Comparison of ENCODE assay signal across 1 cellular context in the genomic region with DNA sequence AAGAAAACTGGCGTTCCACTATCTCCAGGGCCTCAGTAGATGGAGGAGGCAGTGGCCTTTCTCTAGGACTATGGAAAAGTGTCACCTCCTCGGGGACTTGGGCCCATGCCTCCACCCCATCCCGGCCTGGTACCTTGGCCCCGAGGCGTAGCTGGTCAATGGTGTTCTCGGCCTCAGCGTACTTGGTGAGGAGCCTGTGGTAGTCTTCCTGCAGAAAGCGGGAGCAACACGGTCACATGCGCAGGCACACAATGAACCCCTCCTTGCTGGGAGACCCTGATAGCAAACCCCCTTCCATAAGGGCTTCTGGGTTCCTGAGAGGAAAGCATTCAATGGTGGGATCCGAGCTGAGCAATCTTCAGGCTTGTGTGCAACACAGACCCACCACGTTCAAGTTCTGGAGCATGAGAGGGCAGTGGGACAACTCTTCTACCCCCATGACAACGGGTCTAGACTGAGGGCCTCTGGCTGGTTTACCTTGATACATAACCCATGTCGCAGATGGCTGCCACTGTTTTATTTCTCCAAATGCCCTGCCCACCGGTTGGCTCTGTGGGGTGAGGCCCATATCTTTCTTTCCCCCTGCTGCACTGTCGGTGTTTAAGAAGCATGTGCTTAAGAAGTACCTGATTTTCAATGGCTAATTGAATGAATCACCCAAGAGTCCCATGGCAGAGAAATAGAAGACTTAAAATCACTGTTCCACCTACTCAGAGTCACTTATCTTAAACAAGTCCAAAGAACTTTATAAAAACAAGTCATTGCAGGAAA.
TF ChIP-seq lines count a peak whose summit lies in the region.

No MANE protein-coding gene starts in this region.

TF ChIP-seq in H1, 55 proteins besides CTCF, POLR2A, EP300 and RAD21:
- TF ChIP-seq RXRA (IDR thresholded peaks at IDR 0.05; ENCODE audit: insufficient read depth, low read depth, low read length), result no peak
- TF ChIP-seq, protein P1, sequence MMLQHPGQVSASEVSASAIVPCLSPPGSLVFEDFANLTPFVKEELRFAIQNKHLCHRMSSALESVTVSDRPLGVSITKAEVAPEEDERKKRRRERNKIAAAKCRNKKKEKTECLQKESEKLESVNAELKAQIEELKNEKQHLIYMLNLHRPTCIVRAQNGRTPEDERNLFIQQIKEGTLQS (IDR thresholded peaks at IDR 0.05; ENCODE audit: insufficient read depth, low read depth, low read length), result no peak
- TF ChIP-seq, protein P2, sequence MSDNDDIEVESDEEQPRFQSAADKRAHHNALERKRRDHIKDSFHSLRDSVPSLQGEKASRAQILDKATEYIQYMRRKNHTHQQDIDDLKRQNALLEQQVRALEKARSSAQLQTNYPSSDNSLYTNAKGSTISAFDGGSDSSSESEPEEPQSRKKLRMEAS (IDR thresholded peaks at IDR 0.05), result no peak
- no peak for TF ChIP-seq TCF12 (IDR thresholded peaks at IDR 0.05; ENCODE audit: low read depth, low read length)
- TF ChIP-seq BCL11A (IDR thresholded peaks at IDR 0.05; ENCODE audit: low read depth in 2 of 2, low read length in 2 of 2), result no peak
- no peak for TF ChIP-seq KDM5A (IDR thresholded peaks at IDR 0.05; ENCODE audit: low read length)
TF ChIP-seq in H1: peak in this region for 0.
